9 cellular contexts compared by ENCODE assay signal in genomic region chr22:20128902-20129746, GRCh38. TPM values are rescaled to one million over a fixed set of nuclear protein-coding genes. Genes with fewer than 3 reads are reported as not detected.
A peak's percentile ranks its signal among the peaks of the same experiment; 100 is the strongest.
DNase-seq lines count a peak whose midpoint lies in the region; ATAC-seq and TF ChIP-seq lines count a peak whose summit lies in the region.
"Had no signal": no experiment of that assay in that cellular context is flagged by ENCODE, and none has a peak within 500 bp of the region (broad histone marks: within the 10 kb centered on the region; RNA-seq: fewer than 3 reads in every experiment).

No MANE protein-coding gene starts in this region.

- peaks cover 2% of the 10 kb centered on the region for H3K36me3 Mint-ChIP-seq in activated naive CD4-positive, alpha-beta T cell treated with anti-CD3 and anti-CD28 coated beads, Interleukin-2, amount 50 U/mL, for 24 hours

- peaks cover 14 to 18% of the 10 kb centered on the region in 2 donors for H3K4me1 ChIP-seq in ascending aorta

- H3K27me3 Mint-ChIP-seq in activated naive CD4-positive, alpha-beta T cell treated with anti-CD3 and anti-CD28 coated beads, Interleukin-2, amount 50 U/mL, for 24 hours = no peaks in the 10 kb centered on the region
- H3K27me3 Mint-ChIP-seq: dendritic cell treated with granulocyte-macrophage colony-stimulating factor and Interleukin-4, amounts not matched to agents 40 ng/mL and 50 ng/mL, for 4 days had no signal

- H3K9me3 Mint-ChIP-seq in activated naive CD4-positive, alpha-beta T cell treated with anti-CD3 and anti-CD28 coated beads, Interleukin-2, amount 50 U/mL, for 24 hours = no peaks in the 10 kb centered on the region
- H3K9me3 Mint-ChIP-seq: dendritic cell treated with granulocyte-macrophage colony-stimulating factor and Interleukin-4, amounts not matched to agents 40 ng/mL and 50 ng/mL, for 4 days had no signal

- intact Hi-C loops in ascending aorta (cut with DNase I) = no loop called here

- peaks cover 2% of the 10 kb centered on the region for H3K36me3 ChIP-seq in kidney epithelial cell (ENCODE audit: control insufficient read depth, insufficient read depth, low read length)
- H3K36me3 ChIP-seq in ascending aorta = peaks cover 24 to 30% of the 10 kb centered on the region in 2 donors

- H3K27me3 ChIP-seq in kidney epithelial cell (ENCODE audit: control insufficient read depth, insufficient read depth, low read length) (no peaks in the 10 kb centered on the region), ascending aorta (no peaks in the 10 kb centered on the region)

- H3K9me3 ChIP-seq in ascending aorta = no peaks in the 10 kb centered on the region

- ATAC-seq in GM18502 (IDR thresholded peaks at IDR 0.05; ENCODE audit: poor library complexity, unreplicated experiment) (no peak), GM18520 (IDR thresholded peaks at IDR 0.05; ENCODE audit: unreplicated experiment) (no peak)

- DNase-seq in activated gamma-delta T cell treated with Interleukin-2 at 50 U/mL for 16 hours = peak; percentile 42
- no peak for DNase-seq in activated gamma-delta T cell (lab: John Stamatoyannopoulos, UW)
- DNase-seq in kidney epithelial cell (ENCODE audit: low read depth) = no peak
- no peak for DNase-seq in ascending aorta (ENCODE audit: low spot score in 2 of 2)

- H3K4me3 ChIP-seq in kidney epithelial cell (ENCODE audit: low read depth, low read length) (no peak overlapping the region), ascending aorta (no peak overlapping the region)

- peaks cover 20% of the 10 kb centered on the region for H3K4me1 Mint-ChIP-seq in activated naive CD4-positive, alpha-beta T cell treated with anti-CD3 and anti-CD28 coated beads, Interleukin-2, amount 50 U/mL, for 24 hours

- TF ChIP-seq CTCF in kidney epithelial cell (IDR thresholded peaks at IDR 0.05; ENCODE audit: insufficient read depth, low read length, poor library complexity, severe bottlenecking) (peak; percentile 47), ascending aorta (IDR thresholded peaks at IDR 0.05) (peak in 1 of 3 experiments; percentile 18)

- no peak overlapping the region for H3K27ac ChIP-seq in ascending aorta

- peak overlapping the region; percentile 44 for H3K4me3 Mint-ChIP-seq in activated naive CD4-positive, alpha-beta T cell treated with anti-CD3 and anti-CD28 coated beads, Interleukin-2, amount 50 U/mL, for 24 hours
- H3K4me3 Mint-ChIP-seq: dendritic cell treated with granulocyte-macrophage colony-stimulating factor and Interleukin-4, amounts not matched to agents 40 ng/mL and 50 ng/mL, for 4 days had no signal

- peak overlapping the region; percentile 41 for H3K27ac Mint-ChIP-seq in activated naive CD4-positive, alpha-beta T cell treated with anti-CD3 and anti-CD28 coated beads, Interleukin-2, amount 50 U/mL, for 24 hours
- H3K27ac Mint-ChIP-seq: dendritic cell treated with granulocyte-macrophage colony-stimulating factor and Interleukin-4, amounts not matched to agents 40 ng/mL and 50 ng/mL, for 4 days had no signal

TF ChIP-seq in PFSK-1, 5 proteins besides CTCF, POLR2A, EP300 and RAD21:
- no peak for TF ChIP-seq POLR2AphosphoS5 (IDR thresholded peaks at IDR 0.05; ENCODE audit: low read depth, low read length)
- peak; percentile 86 for TF ChIP-seq FOXP2 (optimal IDR thresholded peaks at IDR 0.05; ENCODE audit: borderline replicate concordance, extremely low read depth, extremely low read length, insufficient read depth)

RNA-seq across cellular contexts. Expression of gene ZDHHC8, which starts 2.5 kb away (rescaled TPM):
- 55.3 TPM for polyA plus RNA-seq in PFSK-1 (2012; ENCODE audit: insufficient read length, low read depth)
- 23.8 and 26.9 TPM in 2 replicates for total RNA-seq in kidney epithelial cell
- total RNA-seq in ascending aorta = 35.5 TPM

RNA-seq across cellular contexts. Expression of gene TRMT2A, which starts 12.1 kb away (rescaled TPM):
- 132 TPM for polyA plus RNA-seq in PFSK-1 (2012; ENCODE audit: insufficient read length, low read depth)
- total RNA-seq in kidney epithelial cell (44.5 and 56.3 TPM in 2 replicates), ascending aorta (161 TPM)

RNA-seq across cellular contexts. Expression of gene RANBP1, which starts 13.2 kb away (rescaled TPM):
- 323 TPM for polyA plus RNA-seq in PFSK-1 (2012; ENCODE audit: insufficient read length, low read depth)
- 357 and 360 TPM in 2 replicates for total RNA-seq in kidney epithelial cell
- total RNA-seq in ascending aorta = 302 TPM

RNA-seq across cellular contexts. Expression of gene CCDC188, which starts 21.7 kb away (rescaled TPM):
- 10.3 TPM for polyA plus RNA-seq in PFSK-1 (2012; ENCODE audit: insufficient read length, low read depth)
- total RNA-seq in kidney epithelial cell (0.55 and 1.8 TPM in 2 replicates), ascending aorta (not detected)

RNA-seq across cellular contexts. Expression of gene DGCR8, which starts 49.1 kb away (rescaled TPM):
- 21.0 TPM for polyA plus RNA-seq in PFSK-1 (2012; ENCODE audit: insufficient read length, low read depth)
- 34.0 and 35.7 TPM in 2 replicates for total RNA-seq in kidney epithelial cell
- total RNA-seq in ascending aorta = 18.0 TPM
